Comparison of ENCODE assay signal across 16 cellular contexts in genomic region chr16:30663820-30664528, GRCh38. TPM values are rescaled to one million over a fixed set of nuclear protein-coding genes. Genes with fewer than 3 reads are reported as not detected.
DNase-seq lines count a peak whose midpoint lies in the region; ATAC-seq and TF ChIP-seq lines count a peak whose summit lies in the region.
"Had no signal": no experiment of that assay in that cellular context is flagged by ENCODE, and none has a peak within 500 bp of the region (broad histone marks: within the 10 kb centered on the region; RNA-seq: fewer than 3 reads in every experiment).

No MANE protein-coding gene starts in this region.

- WGBS in upper lobe of left lung, 2 donors = 84 to 91% methylated on average over 15 to 20 of the region's 24 CpGs

- no peak for TF ChIP-seq EP300 in upper lobe of left lung (IDR thresholded peaks at IDR 0.05)

- H3K4me1 ChIP-seq in BLaER1 = peaks cover 35% of the 10 kb centered on the region
- peaks cover 34% of the 10 kb centered on the region for H3K4me1 ChIP-seq in CD8-positive, alpha-beta T cell (ENCODE audit: insufficient read depth, low read length)
- H3K4me1 ChIP-seq in naive thymus-derived CD4-positive, alpha-beta T cell (ENCODE audit: control insufficient read depth in 2 of 2, insufficient read depth in 2 of 2, low read length in 2 of 2) = peaks cover 35 to 39% of the 10 kb centered on the region in 2 donors
- H3K4me1 ChIP-seq in upper lobe of left lung = peaks cover 24 to 47% (median 24%) of the 10 kb centered on the region in 4 donors

- no peak for TF ChIP-seq POLR2A in upper lobe of left lung (IDR thresholded peaks at IDR 0.05)

- no peak overlapping the region for H3K4me3 ChIP-seq in BLaER1
- no peak overlapping the region for H3K4me3 ChIP-seq in CD8-positive, alpha-beta T cell (ENCODE audit: low read depth, low read length)
- no peak overlapping the region for H3K4me3 ChIP-seq in naive thymus-derived CD4-positive, alpha-beta T cell (ENCODE audit: low read length)
- no peak overlapping the region for H3K4me3 ChIP-seq in upper lobe of left lung
- H3K4me3 ChIP-seq: lower lobe of right lung, tibial artery had no signal

- peaks cover 93% of the 10 kb centered on the region for H4K20me1 ChIP-seq in BLaER1

- no peak for DNase-seq in CD8-positive, alpha-beta T cell
- no peak for DNase-seq in activated naive CD8-positive, alpha-beta T cell treated with anti-CD3 and anti-CD28 coated beads for 36 hours
- no peak for DNase-seq in naive thymus-derived CD4-positive, alpha-beta T cell
- DNase-seq in NCI-H2107 treated with DMSO at 0.1 percent for 48 hours (lab: John Stamatoyannopoulos, UW; ENCODE audit: unreplicated experiment) = no peak
- no peak for DNase-seq in NOMO-1 treated with DMSO at 0.1 percent for 48 hours (lab: John Stamatoyannopoulos, UW; ENCODE audit: unreplicated experiment)
- DNase-seq in amniotic stem cell (lab: John Stamatoyannopoulos, UW) = no peak
- DNase-seq in upper lobe of left lung = no peak
- DNase-seq: activated CD4-positive, alpha-beta T cell treated with anti-CD3 and anti-CD28 coated beads, Interleukin-2, amount 50 U/mL, for 1 hour; activated naive CD4-positive, alpha-beta T cell treated with anti-CD3 and anti-CD28 coated beads, Interleukin-2, amount 10 ng/mL, durations not matched to agents 7 days and 5 days; C1 segment of cervical spinal cord; DMS79 treated with DMSO at 0.1 percent for 48 hours; Karpas-422; lower lobe of right lung; NCI-H1417 treated with DMSO at 0.1 percent for 48 hours; tibial artery had no signal

- peaks cover 78% of the 10 kb centered on the region for H3K36me3 ChIP-seq in BLaER1
- H3K36me3 ChIP-seq in CD8-positive, alpha-beta T cell (ENCODE audit: insufficient read depth, low read length) = peaks cover 72% of the 10 kb centered on the region
- peaks cover 38 to 76% (median 47%) of the 10 kb centered on the region in 3 experiments for H3K36me3 ChIP-seq in naive thymus-derived CD4-positive, alpha-beta T cell (ENCODE audit: control insufficient read depth in 2 of 3, insufficient read depth in 3 of 3, low read length in 3 of 3)
- H3K36me3 ChIP-seq in upper lobe of left lung = peaks cover 54 to 81% (median 76%) of the 10 kb centered on the region in 4 donors

- no peak overlapping the region for H3K4me2 ChIP-seq in BLaER1

- H3K27me3 ChIP-seq in BLaER1 (no peaks in the 10 kb centered on the region), upper lobe of left lung (no peaks in the 10 kb centered on the region)
- no peaks in the 10 kb centered on the region for H3K27me3 ChIP-seq in CD8-positive, alpha-beta T cell (ENCODE audit: insufficient read depth, low read length)
- no peaks in the 10 kb centered on the region for H3K27me3 ChIP-seq in naive thymus-derived CD4-positive, alpha-beta T cell (ENCODE audit: control insufficient read depth in 2 of 2, insufficient read depth in 2 of 2, low read length in 2 of 2)
- H3K27me3 ChIP-seq: tibial artery had no signal

- H3K9me3 Mint-ChIP-seq in CD8-positive, alpha-beta T cell = no peaks in the 10 kb centered on the region
- H3K9me3 Mint-ChIP-seq in activated naive CD8-positive, alpha-beta T cell treated with anti-CD3 and anti-CD28 coated beads for 36 hours = no peaks in the 10 kb centered on the region
- no peaks in the 10 kb centered on the region for H3K9me3 Mint-ChIP-seq in naive thymus-derived CD4-positive, alpha-beta T cell
- H3K9me3 Mint-ChIP-seq: activated naive CD4-positive, alpha-beta T cell treated with anti-CD3 and anti-CD28 coated beads, Interleukin-2, amount 10 ng/mL, durations not matched to agents 7 days and 5 days had no signal

- peaks cover 72% of the 10 kb centered on the region for H3K36me3 Mint-ChIP-seq in CD8-positive, alpha-beta T cell
- H3K36me3 Mint-ChIP-seq in activated naive CD8-positive, alpha-beta T cell treated with anti-CD3 and anti-CD28 coated beads for 36 hours = peaks cover 57% of the 10 kb centered on the region
- peaks cover 0 to 42% (median 34%) of the 10 kb centered on the region in 5 donors for H3K36me3 Mint-ChIP-seq in naive thymus-derived CD4-positive, alpha-beta T cell

- H3K27ac ChIP-seq in BLaER1 (no peak overlapping the region), upper lobe of left lung (no peak overlapping the region)
- H3K27ac ChIP-seq in CD8-positive, alpha-beta T cell (ENCODE audit: low read depth, low read length) = no peak overlapping the region
- H3K27ac ChIP-seq in naive thymus-derived CD4-positive, alpha-beta T cell (ENCODE audit: low read depth, low read length) = peak overlapping the region; percentile 37
- H3K27ac ChIP-seq: lower lobe of right lung, tibial artery had no signal

- peak overlapping the region; percentile 84 for H3K27ac Mint-ChIP-seq in CD8-positive, alpha-beta T cell
- H3K27ac Mint-ChIP-seq in activated naive CD8-positive, alpha-beta T cell treated with anti-CD3 and anti-CD28 coated beads for 36 hours = peak overlapping the region; percentile 84
- H3K27ac Mint-ChIP-seq in naive thymus-derived CD4-positive, alpha-beta T cell = peak overlapping the region in 5 of 9 donors; percentile 51 to 77 (median 67)
- H3K27ac Mint-ChIP-seq: activated naive CD4-positive, alpha-beta T cell treated with anti-CD3 and anti-CD28 coated beads, Interleukin-2, amount 10 ng/mL, durations not matched to agents 7 days and 5 days had no signal

- TF ChIP-seq CTCF in CD8-positive, alpha-beta T cell (IDR thresholded peaks at IDR 0.05) = no peak
- no peak for TF ChIP-seq CTCF in upper lobe of left lung (IDR thresholded peaks at IDR 0.05)

- no peaks in the 10 kb centered on the region for H3K27me3 Mint-ChIP-seq in CD8-positive, alpha-beta T cell (ENCODE audit: low read depth)
- H3K27me3 Mint-ChIP-seq in activated naive CD8-positive, alpha-beta T cell treated with anti-CD3 and anti-CD28 coated beads for 36 hours = no peaks in the 10 kb centered on the region
- no peaks in the 10 kb centered on the region for H3K27me3 Mint-ChIP-seq in naive thymus-derived CD4-positive, alpha-beta T cell
- H3K27me3 Mint-ChIP-seq: activated naive CD4-positive, alpha-beta T cell treated with anti-CD3 and anti-CD28 coated beads, Interleukin-2, amount 10 ng/mL, durations not matched to agents 7 days and 5 days had no signal

- no peak for ATAC-seq in CD8-positive, alpha-beta T cell
- ATAC-seq in naive thymus-derived CD4-positive, alpha-beta T cell = no peak
- ATAC-seq in upper lobe of left lung (ENCODE audit: low FRiP score in 2 of 2) = no peak
- ATAC-seq: lower lobe of right lung had no signal

- CTCF ChIA-PET in CD8-positive, alpha-beta T cell (lab: Charles Lee) = interaction anchor here (2.6 kb wide), 1 partner anchor 30 kb away, joined by 11 read pairs; no protein-coding TSS in a partner anchor
- CTCF ChIA-PET in naive thymus-derived CD4-positive, alpha-beta T cell (lab: Charles Lee) = interaction anchor here (0.6 to 1.3 kb wide), 2 partner anchors 9 to 35 kb away, joined by 3 read pairs; no protein-coding TSS in a partner anchor

- intact Hi-C loops in CD8-positive, alpha-beta T cell (cut with DNase I, micrococcal nuclease) = no loop called here
- intact Hi-C loops in naive thymus-derived CD4-positive, alpha-beta T cell (cut with micrococcal nuclease) = no loop called here

- peak overlapping the region; percentile 37; the same call in 1 of the 2 replicates for H3K9ac ChIP-seq in BLaER1

- POLR2A ChIA-PET in CD8-positive, alpha-beta T cell (lab: Charles Lee) = interaction anchor here (0.9 to 1.1 kb wide), 2 partner anchors 30 to 33 kb away, joined by 3 to 5 read pairs; no protein-coding TSS in a partner anchor
- POLR2A ChIA-PET in naive thymus-derived CD4-positive, alpha-beta T cell (lab: Charles Lee) = interaction anchor here (1.0 to 6.3 kb wide), 3 partner anchors 29 to 32 kb away, joined by 3 to 113 read pairs (median 4); partner anchors contain the start of gene SRCAP

- H3K4me3 Mint-ChIP-seq in CD8-positive, alpha-beta T cell = peak overlapping the region; percentile 18
- peak overlapping the region; percentile 94 for H3K4me3 Mint-ChIP-seq in activated naive CD8-positive, alpha-beta T cell treated with anti-CD3 and anti-CD28 coated beads for 36 hours
- H3K4me3 Mint-ChIP-seq in naive thymus-derived CD4-positive, alpha-beta T cell = peak overlapping the region in 5 of 10 donors; percentile 13 to 50 (median 34)
- H3K4me3 Mint-ChIP-seq: activated naive CD4-positive, alpha-beta T cell treated with anti-CD3 and anti-CD28 coated beads, Interleukin-2, amount 10 ng/mL, durations not matched to agents 7 days and 5 days had no signal

- H3K9me3 ChIP-seq in BLaER1 (no peaks in the 10 kb centered on the region), upper lobe of left lung (no peaks in the 10 kb centered on the region)
- no peaks in the 10 kb centered on the region for H3K9me3 ChIP-seq in CD8-positive, alpha-beta T cell (ENCODE audit: low read length)
- H3K9me3 ChIP-seq in naive thymus-derived CD4-positive, alpha-beta T cell (ENCODE audit: control insufficient read depth in 2 of 3, low read length in 3 of 3) = no peaks in the 10 kb centered on the region
- H3K9me3 ChIP-seq: lower lobe of right lung, tibial artery had no signal

- peaks cover 36% of the 10 kb centered on the region for H3K4me1 Mint-ChIP-seq in CD8-positive, alpha-beta T cell (ENCODE audit: low read depth)
- H3K4me1 Mint-ChIP-seq in activated naive CD8-positive, alpha-beta T cell treated with anti-CD3 and anti-CD28 coated beads for 36 hours = peaks cover 36% of the 10 kb centered on the region
- peaks cover 33 to 40% (median 34%) of the 10 kb centered on the region in 7 donors for H3K4me1 Mint-ChIP-seq in naive thymus-derived CD4-positive, alpha-beta T cell

RNA-seq across cellular contexts. Expression of gene FBRS, which starts 5.7 kb away (rescaled TPM):
- 100 to 1,000 TPM; 222 to 224 TPM for total RNA-seq in CD8-positive, alpha-beta T cell
- 10 to 100 TPM; 92.8 to 94.5 TPM for total RNA-seq in activated naive CD8-positive, alpha-beta T cell treated with anti-CD3 and anti-CD28 coated beads for 36 hours
- 100 to 1,000 TPM; 143 to 174 (median 164) TPM for total RNA-seq in naive thymus-derived CD4-positive, alpha-beta T cell
- 1 to 10 TPM; 2.6 to 5.0 TPM for polyA plus RNA-seq in naive thymus-derived CD4-positive, alpha-beta T cell
- 100 to 1,000 TPM in 1 of 6 donors, 10 to 100 TPM in 5; 38.0 to 150 (median 70.4) TPM for total RNA-seq in upper lobe of left lung

RNA-seq across cellular contexts. Expression of gene PRR14, which starts 13.2 kb away (rescaled TPM):
- total RNA-seq in CD8-positive, alpha-beta T cell = 10 to 100 TPM; 48.4 to 51.0 TPM
- 10 to 100 TPM; 90.1 to 93.3 TPM for total RNA-seq in activated naive CD8-positive, alpha-beta T cell treated with anti-CD3 and anti-CD28 coated beads for 36 hours
- 10 to 100 TPM; 57.6 to 91.9 (median 82.5) TPM for total RNA-seq in naive thymus-derived CD4-positive, alpha-beta T cell
- polyA plus RNA-seq in naive thymus-derived CD4-positive, alpha-beta T cell = 10 to 100 TPM; 13.3 to 20.9 TPM
- 100 to 1,000 TPM in 1 of 6 donors, 10 to 100 TPM in 5; 34.5 to 160 (median 54.9) TPM for total RNA-seq in upper lobe of left lung

RNA-seq across cellular contexts. Expression of gene SRCAP, which starts 35.0 kb away (rescaled TPM):
- total RNA-seq in CD8-positive, alpha-beta T cell = 10 to 100 TPM; 70.1 to 85.6 TPM
- 10 to 100 TPM; 66.1 to 72.6 TPM for total RNA-seq in activated naive CD8-positive, alpha-beta T cell treated with anti-CD3 and anti-CD28 coated beads for 36 hours
- total RNA-seq in naive thymus-derived CD4-positive, alpha-beta T cell = 100 to 1,000 TPM in 2 of 5 experiments, 10 to 100 TPM in 3; 82.6 to 111 (median 97.5) TPM
- polyA plus RNA-seq in naive thymus-derived CD4-positive, alpha-beta T cell = 10 to 100 TPM; 11.8 to 40.5 TPM
- total RNA-seq in upper lobe of left lung = 100 to 1,000 TPM in 1 of 6 donors, 10 to 100 TPM in 5; 38.3 to 102 (median 66.0) TPM

RNA-seq across cellular contexts. Expression of gene ZNF689, which starts 53.8 kb away (rescaled TPM):
- total RNA-seq in CD8-positive, alpha-beta T cell = 10 to 100 TPM; 15.6 to 17.5 TPM
- total RNA-seq in activated naive CD8-positive, alpha-beta T cell treated with anti-CD3 and anti-CD28 coated beads for 36 hours = 10 to 100 TPM; 14.8 to 15.5 TPM
- 10 to 100 TPM in 4 of 5 experiments, 1 to 10 TPM in 1; 6.8 to 14.6 (median 12.4) TPM for total RNA-seq in naive thymus-derived CD4-positive, alpha-beta T cell
- 10 to 100 TPM; 11.5 to 15.6 TPM for polyA plus RNA-seq in naive thymus-derived CD4-positive, alpha-beta T cell
- 10 to 100 TPM in 2 of 6 donors, 1 to 10 TPM in 4; 3.1 to 10.9 (median 8.9) TPM for total RNA-seq in upper lobe of left lung
